In the genomic region with DNA sequence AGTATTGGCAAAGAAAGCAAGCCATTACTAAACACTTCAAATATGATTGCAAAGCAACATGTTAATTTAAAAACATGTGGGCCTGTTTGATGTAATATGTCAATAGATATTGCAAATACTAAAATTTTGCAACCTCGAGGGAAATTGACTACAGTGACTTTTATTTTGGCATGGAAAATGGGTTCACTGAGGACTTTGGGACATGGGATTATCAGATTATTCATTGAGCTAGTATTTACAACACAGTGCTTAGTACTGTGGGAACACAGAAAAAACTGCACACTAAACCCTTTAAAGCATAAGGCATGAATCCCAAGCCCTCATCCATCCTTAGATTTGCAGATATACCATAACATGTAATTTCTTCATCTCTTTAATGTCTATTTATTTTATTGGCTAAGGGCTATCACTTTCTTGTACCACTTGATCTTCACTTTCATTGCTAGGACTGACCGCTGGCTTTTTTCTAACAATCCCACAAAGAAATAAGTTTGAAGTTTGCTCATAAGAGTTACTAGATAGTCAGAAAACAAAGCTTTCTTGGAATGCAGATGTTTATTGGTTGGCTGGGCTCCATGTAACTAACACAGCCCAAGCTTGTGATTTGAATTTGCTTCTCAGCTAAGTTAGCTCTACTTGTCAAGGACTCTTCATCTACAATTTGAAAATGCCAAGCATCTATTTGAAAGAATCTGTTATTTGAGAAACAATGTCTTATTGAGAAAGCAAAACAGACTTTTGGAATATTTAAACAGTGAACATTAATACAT, we compare ENCODE assay signal across 17 cellular contexts. TPM values are rescaled to one million over a fixed set of nuclear protein-coding genes. Genes with fewer than 3 reads are reported as not detected.
DNase-seq lines count a peak whose midpoint lies in the region; ATAC-seq and TF ChIP-seq lines count a peak whose summit lies in the region.
"Had no signal": no experiment of that assay in that cellular context is flagged by ENCODE, and none has a peak within 500 bp of the region (broad histone marks: within the 10 kb centered on the region; RNA-seq: fewer than 3 reads in every experiment).

No MANE protein-coding gene starts in this region.

- H3K27me3 Mint-ChIP-seq in MCF 10A (ENCODE audit: insufficient read depth, unreplicated experiment) = no peaks in the 10 kb centered on the region
- no peaks in the 10 kb centered on the region for H3K27me3 Mint-ChIP-seq in activated T-helper 17 cell treated with anti-CD3 and anti-CD28 coated beads, Interleukin-2, amount 50 U/mL, for 72 hours

- H3K9ac ChIP-seq in mammary epithelial cell (ENCODE audit: insufficient read depth, low read length) = no peak overlapping the region
- H3K9ac ChIP-seq in subcutaneous abdominal adipose tissue (ENCODE audit: low read length in 5 of 5) = no peak overlapping the region
- H3K9ac ChIP-seq: BLaER1 treated with 17β-estradiol and CSF1 and Interleukin-3, amounts not matched to agents 10 nM and 100 nM had no signal

- no peak for TF ChIP-seq CTCF in MCF 10A (IDR thresholded peaks at IDR 0.05; ENCODE audit: unreplicated experiment)
- no peak for TF ChIP-seq CTCF in breast epithelium (IDR thresholded peaks at IDR 0.05)
- TF ChIP-seq CTCF in mammary epithelial cell (conservative IDR thresholded peaks at IDR 0.05 in 1 of 2, IDR thresholded peaks at IDR 0.05 in 1 of 2; ENCODE audit: extremely low read depth in 1 of 2, insufficient read depth in 1 of 2, low read depth in 1 of 2, low read length in 2 of 2) = no peak

- POLR2A ChIA-PET in MCF 10A (lab: Yijun Ruan, JAX) = interaction anchor here (0.7 to 1.7 kb wide), 5 partner anchors 11 to 24 kb away, joined by 3 to 7 read pairs (median 3); no protein-coding TSS in a partner anchor

- intact Hi-C loops in MCF 10A (cut with micrococcal nuclease) = no loop called here
- intact Hi-C loops in breast epithelium (cut with DNase I; ENCODE audit: low total_unique reads) = no loop called here
- intact Hi-C loops in mammary epithelial cell (cut with micrococcal nuclease) = loop anchor here (10.0 kb wide), 1 partner anchor 52 kb away; no protein-coding TSS in a partner anchor

- no peak overlapping the region for H3K4me3 ChIP-seq in breast epithelium
- H3K4me3 ChIP-seq in mammary epithelial cell (replicated peaks in 1 of 3; ENCODE audit: insufficient read depth in 1 of 3, low read depth in 2 of 3, low read length in 3 of 3) = no peak overlapping the region
- H3K4me3 ChIP-seq in subcutaneous abdominal adipose tissue (ENCODE audit: low read depth in 1 of 5, low read length in 5 of 5) = no peak overlapping the region
- H3K4me3 ChIP-seq: BLaER1 treated with 17β-estradiol and CSF1 and Interleukin-3, amounts not matched to agents 10 nM and 100 nM; MG63; prostate gland; thoracic aorta had no signal

- 86% methylated on average over 2 of the region's 2 CpGs for WGBS in mammary epithelial cell (ENCODE audit: low coverage, missing lambda C conversion rate)

- CTCF ChIA-PET in MCF 10A (lab: Yijun Ruan, JAX) (no interaction called here), mammary epithelial cell (lab: Charles Lee; ENCODE audit: low non-redundant PET) (no interaction called here)

- peak overlapping the region; percentile 46 for H3K27ac Mint-ChIP-seq in MCF 10A (ENCODE audit: low read depth, unreplicated experiment)
- H3K27ac Mint-ChIP-seq in activated T-helper 17 cell treated with anti-CD3 and anti-CD28 coated beads, Interleukin-2, amount 50 U/mL, for 72 hours = no peak overlapping the region
- H3K27ac Mint-ChIP-seq: nephron had no signal

- H4K20me1 ChIP-seq in mammary epithelial cell (ENCODE audit: insufficient read depth, low read length) = no peaks in the 10 kb centered on the region

- DNase-seq in MCF 10A (ENCODE audit: unreplicated experiment) (no peak), breast epithelium (ENCODE audit: low spot score in 2 of 2) (no peak), mammary epithelial cell (no peak), foreskin melanocyte (peak; percentile 85), anterior cingulate cortex (lab: John Stamatoyannopoulos, UW) (no peak)
- DNase-seq: activated CD4-positive, alpha-beta T cell treated with anti-CD3 and anti-CD28 coated beads for 1 hour; MG63; NCI-H774; stimulated activated CD4-positive, alpha-beta T cell treated with anti-CD3 and anti-CD28 coated beads, Interleukin-12 subunit alpha, Interleukin-12 subunit beta, amount 100 ng/mL, for 4 hours had no signal

- H3K9me3 Mint-ChIP-seq in MCF 10A (ENCODE audit: unreplicated experiment) = no peaks in the 10 kb centered on the region
- H3K9me3 Mint-ChIP-seq in activated T-helper 17 cell treated with anti-CD3 and anti-CD28 coated beads, Interleukin-2, amount 50 U/mL, for 72 hours = no peaks in the 10 kb centered on the region
- H3K9me3 Mint-ChIP-seq: nephron had no signal

- H3K27me3 ChIP-seq in breast epithelium (no peaks in the 10 kb centered on the region), mammary epithelial cell (ENCODE audit: insufficient read depth, low read length) (no peaks in the 10 kb centered on the region), subcutaneous abdominal adipose tissue (ENCODE audit: control insufficient read depth in 5 of 5, insufficient read depth in 4 of 5, low read length in 5 of 5) (no peaks in the 10 kb centered on the region)
- H3K27me3 ChIP-seq: BLaER1 treated with 17β-estradiol and CSF1 and Interleukin-3, amounts not matched to agents 10 nM and 100 nM; MG63 had no signal

- ATAC-seq in GM21717 (IDR thresholded peaks at IDR 0.05; ENCODE audit: unreplicated experiment) = no peak
- no peak for ATAC-seq in activated T-helper 17 cell treated with anti-CD3 and anti-CD28 coated beads, Interleukin-2, amount 50 U/mL, for 72 hours (replicated peaks)

- no peak overlapping the region for H3K4me3 Mint-ChIP-seq in MCF 10A (ENCODE audit: unreplicated experiment)
- H3K4me3 Mint-ChIP-seq in activated T-helper 17 cell treated with anti-CD3 and anti-CD28 coated beads, Interleukin-2, amount 50 U/mL, for 72 hours = no peak overlapping the region
- H3K4me3 Mint-ChIP-seq: nephron had no signal

- dilution Hi-C loops in mammary epithelial cell (cut with HindIII; ENCODE audit: low sequenced_read_pairs) = no loop called here

- peaks cover 91% of the 10 kb centered on the region for H3K79me2 ChIP-seq in mammary epithelial cell (ENCODE audit: insufficient read depth, low read length)

- H3K27ac ChIP-seq in breast epithelium = peak overlapping the region in 1 of 2 donors; percentile 1
- peak overlapping the region; percentile 65 for H3K27ac ChIP-seq in mammary epithelial cell (ENCODE audit: insufficient read depth, low read depth, low read length)
- peak overlapping the region; percentile 34 for H3K27ac ChIP-seq in subcutaneous abdominal adipose tissue (ENCODE audit: low read depth, low read length)
- H3K27ac ChIP-seq: 22Rv1; BLaER1 treated with 17β-estradiol and CSF1 and Interleukin-3, amounts not matched to agents 10 nM and 100 nM; prostate gland; thoracic aorta had no signal

- H3K36me3 Mint-ChIP-seq in MCF 10A (ENCODE audit: insufficient read depth, unreplicated experiment) = no peaks in the 10 kb centered on the region
- H3K36me3 Mint-ChIP-seq in activated T-helper 17 cell treated with anti-CD3 and anti-CD28 coated beads, Interleukin-2, amount 50 U/mL, for 72 hours (ENCODE audit: low read depth) = no peaks in the 10 kb centered on the region

- H3K4me1 Mint-ChIP-seq in MCF 10A (ENCODE audit: insufficient read depth, unreplicated experiment) = peaks cover 35% of the 10 kb centered on the region
- peaks cover 3% of the 10 kb centered on the region for H3K4me1 Mint-ChIP-seq in activated T-helper 17 cell treated with anti-CD3 and anti-CD28 coated beads, Interleukin-2, amount 50 U/mL, for 72 hours

- H3K9me3 ChIP-seq in breast epithelium (no peaks in the 10 kb centered on the region), mammary epithelial cell (replicated peaks; ENCODE audit: insufficient read depth, low read length) (no peaks in the 10 kb centered on the region), subcutaneous abdominal adipose tissue (ENCODE audit: control insufficient read depth in 5 of 5, low read length in 5 of 5) (no peaks in the 10 kb centered on the region)
- H3K9me3 ChIP-seq: MG63, prostate gland, thoracic aorta had no signal

- BruUV-seq in MCF 10A (replicated peaks; lab: Mats Ljungman, UMichigan) = no TSS peak
- no TSS peak for BruUV-seq in mammary epithelial cell (replicated peaks; lab: Mats Ljungman, UMichigan)

- no peak overlapping the region for H3K4me2 ChIP-seq in mammary epithelial cell (ENCODE audit: insufficient read depth, low read depth, low read length)

- in situ Hi-C loops in mammary epithelial cell (cut with MboI; ENCODE audit: low sequenced_read_pairs in 2 of 2) = no loop called here

- H3K4me1 ChIP-seq in breast epithelium = no peaks in the 10 kb centered on the region
- peaks cover 68% of the 10 kb centered on the region for H3K4me1 ChIP-seq in mammary epithelial cell (ENCODE audit: insufficient read depth, low read length)
- H3K4me1 ChIP-seq in subcutaneous abdominal adipose tissue (ENCODE audit: control insufficient read depth in 5 of 5, insufficient read depth in 5 of 5, low read length in 5 of 5) = peaks cover 0 to 28% (median 10%) of the 10 kb centered on the region in 5 donors
- H3K4me1 ChIP-seq: prostate gland had no signal

- no peaks in the 10 kb centered on the region for H3K36me3 ChIP-seq in breast epithelium
- no peaks in the 10 kb centered on the region for H3K36me3 ChIP-seq in mammary epithelial cell (ENCODE audit: insufficient read depth, low read length)
- no peaks in the 10 kb centered on the region for H3K36me3 ChIP-seq in subcutaneous abdominal adipose tissue (ENCODE audit: control insufficient read depth in 5 of 5, insufficient read depth in 5 of 5, low read length in 5 of 5)
- H3K36me3 ChIP-seq: MG63, prostate gland, thoracic aorta had no signal

- no peak for TF ChIP-seq POLR2A in breast epithelium (IDR thresholded peaks at IDR 0.05)

- no peak overlapping the region for H2AFZ ChIP-seq in mammary epithelial cell (ENCODE audit: low read depth, low read length)

RNA-seq across cellular contexts. Expression of a gene that starts 48.7 kb away (rescaled TPM):
- total RNA-seq in MCF 10A (2022) = 82.6 and 87.7 TPM in 2 replicates
- 10 to 100 TPM; 34.4 to 86.5 (median 84.0) TPM for total RNA-seq in breast epithelium
- total RNA-seq in mammary epithelial cell = 100 to 1,000 TPM; 114 to 136 TPM
- polyA plus RNA-seq in mammary epithelial cell = 41.2 TPM
- 266 TPM for polyA minus RNA-seq in mammary epithelial cell
- 10 to 100 TPM; 13.8 to 21.8 TPM for total RNA-seq in activated T-helper 17 cell treated with anti-CD3 and anti-CD28 coated beads, Interleukin-2, amount 50 U/mL, for 72 hours
